8 cellular contexts compared by ENCODE assay signal in the genomic region with DNA sequence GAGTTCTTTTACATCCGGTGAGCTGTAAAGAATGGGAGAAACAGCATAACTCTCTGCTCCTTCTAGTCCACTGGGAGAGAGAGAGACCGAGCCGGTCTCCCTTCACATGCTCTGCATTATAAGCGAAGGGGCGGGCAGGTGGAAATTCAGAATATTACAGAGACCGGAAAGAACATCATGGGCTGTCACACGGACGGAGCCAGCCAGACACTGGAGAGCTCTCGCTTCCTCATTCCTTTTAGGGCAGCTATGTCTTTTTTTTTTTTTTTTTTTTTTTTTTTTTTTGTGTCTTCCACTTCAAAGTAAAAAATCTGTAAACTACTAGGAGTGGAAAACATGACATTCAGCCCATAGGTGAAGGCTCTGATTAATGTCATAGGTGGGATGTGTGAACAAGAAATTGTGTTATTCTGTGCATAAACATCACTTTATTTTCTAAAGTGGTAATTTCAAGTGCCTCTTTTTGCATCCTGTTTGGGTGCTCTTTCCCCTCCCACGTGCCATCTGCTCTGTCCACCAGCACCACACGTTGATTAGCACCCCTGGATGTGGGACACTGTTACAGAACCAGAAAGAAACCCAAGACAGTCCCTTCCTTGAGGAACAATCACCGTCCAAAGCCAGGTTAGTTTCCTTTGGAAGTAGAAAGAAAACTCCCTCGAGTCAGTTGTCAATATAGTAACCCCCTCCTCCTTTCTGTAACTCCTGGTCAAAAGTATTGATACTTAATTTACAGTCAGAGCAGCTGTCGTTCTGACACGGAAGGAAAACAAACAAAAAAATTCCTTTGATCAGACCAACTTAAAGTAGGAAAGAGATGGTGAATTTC.
DNase-seq lines count a peak whose midpoint lies in the region; ATAC-seq and TF ChIP-seq lines count a peak whose summit lies in the region.

Gene TAGAP (minus strand): TSS at position 93 of the 829 bp plus-strand sequence. CDS start 845 bp downstream, outside the sequence.

- no peaks in the 10 kb centered on the region for H4K20me1 ChIP-seq in OCI-LY3 (ENCODE audit: insufficient read depth, low read length)

- no peaks in the 10 kb centered on the region for H3K27me3 ChIP-seq in OCI-LY3 (ENCODE audit: low read depth, low read length)

- TF ChIP-seq CTCF in OCI-LY3 (IDR thresholded peaks at IDR 0.05; ENCODE audit: low read depth, low read length), result no peak

- ATAC-seq in GM18508 (IDR thresholded peaks at IDR 0.05; ENCODE audit: insufficient read depth, unreplicated experiment) (peak; percentile 63), HG02763 (IDR thresholded peaks at IDR 0.05; ENCODE audit: unreplicated experiment) (peak; percentile 87)

- H3K27ac ChIP-seq in OCI-LY3 (ENCODE audit: low read length), result peak within 1 kb of the TSS; percentile 100

- peak within 1 kb of the TSS; percentile 91 for H3K9ac ChIP-seq in OCI-LY3 (ENCODE audit: low read length)

- H3K4me3 ChIP-seq in OCI-LY3 (ENCODE audit: low read length), result peak within 1 kb of the TSS; percentile 90

- H2AFZ ChIP-seq in OCI-LY3 (ENCODE audit: low read depth, low read length), result peak within 1 kb of the TSS; percentile 55; the same call in 1 of the 2 replicates

- H3K4me2 ChIP-seq in OCI-LY3 (ENCODE audit: low read length), result peak within 1 kb of the TSS; percentile 94

- H3K4me1 ChIP-seq in OCI-LY3 (ENCODE audit: low read length), result peaks cover 45% of the 10 kb centered on the region

- H3K79me2 ChIP-seq in OCI-LY3 (ENCODE audit: low read length), result peaks cover 43% of the 10 kb centered on the region

- peaks cover 42% of the 10 kb centered on the region for H3K36me3 ChIP-seq in OCI-LY3 (replicated peaks; ENCODE audit: low read depth, low read length)

- H3K9me3 ChIP-seq in OCI-LY3 (ENCODE audit: insufficient read depth, low read length), result no peaks in the 10 kb centered on the region

- DNase-seq in activated T-cell treated with anti-CD3 and anti-CD28 coated beads, Interleukin-2, amount 50 U/mL, for 48 hours, result peak; percentile 84 to 85
- DNase-seq in iPS-NIHi11 (ENCODE audit: low spot score) (peak; percentile 36), NCI-H1105 treated with DMSO at 0.1 percent for 48 hours (lab: John Stamatoyannopoulos, UW) (no peak), NCI-H748 treated with DMSO at 0.1 percent for 48 hours (lab: John Stamatoyannopoulos, UW) (no peak)
- DNase-seq in stimulated activated CD4-positive, alpha-beta T cell treated with anti-CD3 and anti-CD28 coated beads, Interleukin-4, amount 100 ng/mL, for 24 hours, result peak; percentile 92

Comparison
In these comparisons a context has a peak if more than half of its experiments do, and no peak if none do; other contexts are left out.
1. DNase-seq: peak in activated T-cell treated with anti-CD3 and anti-CD28 coated beads, Interleukin-2, amount 50 U/mL, for 48 hours (2 of 2), iPS-NIHi11 (single experiment) and stimulated activated CD4-positive, alpha-beta T cell treated with anti-CD3 and anti-CD28 coated beads, Interleukin-4, amount 100 ng/mL, for 24 hours (single experiment); none in NCI-H1105 treated with DMSO at 0.1 percent for 48 hours (single experiment) and NCI-H748 treated with DMSO at 0.1 percent for 48 hours (single experiment).